In the genomic region with DNA sequence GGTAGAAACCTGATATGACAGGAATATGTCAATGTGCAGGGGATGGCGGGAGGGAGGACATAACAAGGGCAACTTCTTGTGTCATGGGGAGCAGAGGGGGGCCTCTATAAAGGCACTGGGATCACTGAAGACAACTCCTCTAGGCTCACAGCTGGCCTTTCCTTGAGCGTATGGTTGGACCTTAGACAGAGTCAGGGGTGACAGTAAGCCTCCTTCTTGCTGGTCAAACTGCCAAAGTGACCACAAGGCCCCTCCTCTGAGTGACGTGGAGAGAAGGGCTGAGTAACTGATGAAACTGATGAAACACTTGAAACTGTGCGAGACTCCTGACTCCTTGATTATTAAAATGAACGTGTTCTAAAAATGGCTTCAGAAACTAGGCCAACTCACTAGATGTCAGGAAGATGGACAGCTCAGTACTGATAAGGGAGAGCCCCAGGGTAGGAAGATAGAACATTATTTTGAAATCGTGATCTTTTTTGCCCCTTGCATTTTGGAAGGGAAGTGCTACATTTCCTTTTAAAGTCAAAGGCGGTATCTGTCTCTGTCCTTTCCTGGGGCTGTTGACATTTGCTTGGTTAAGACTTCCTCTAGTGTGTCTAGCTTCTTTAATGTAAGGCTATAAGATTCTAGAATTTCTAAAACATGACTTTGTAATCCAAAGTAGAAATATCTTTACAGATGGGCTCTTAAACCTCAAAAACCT, we compare ENCODE assay signal across 8 cellular contexts. TPM values are rescaled to one million over a fixed set of nuclear protein-coding genes. Genes with fewer than 3 reads are reported as not detected.
DNase-seq lines count a peak whose midpoint lies in the region; ATAC-seq lines count a peak whose summit lies in the region.

No MANE protein-coding gene starts in this region.

- no peak overlapping the region for H3K4me3 ChIP-seq in MG63

- ATAC-seq in GM21390 (IDR thresholded peaks at IDR 0.05; ENCODE audit: unreplicated experiment): peak; percentile 34
- ATAC-seq in left ventricle myocardium superior: peak; percentile 66

- H3K9me3 ChIP-seq in MG63: no peaks in the 10 kb centered on the region

- intact Hi-C loops in left ventricle myocardium superior (cut with micrococcal nuclease): no loop called here

- peak; percentile 74 for DNase-seq in COLO829 (ENCODE audit: low spot score)
- DNase-seq in MG63: peak; percentile 4
- DNase-seq in activated naive CD4-positive, alpha-beta T cell treated with anti-CD3 and anti-CD28 coated beads, Interleukin-2, amount 50 U/mL, for 16 hours: peak; percentile 17
- DNase-seq in left ventricle myocardium superior: no peak
- peak; percentile 4 for DNase-seq in stimulated activated CD4-positive, alpha-beta T cell treated with anti-CD3 and anti-CD28 coated beads, Interleukin-4, amount 100 ng/mL, for 1 hour
- no peak for DNase-seq in D341Med (ENCODE audit: low spot score)
- no peak for DNase-seq in putamen (ENCODE audit: low spot score)

- no peaks in the 10 kb centered on the region for H3K27me3 ChIP-seq in MG63

- H3K36me3 ChIP-seq in MG63: no peaks in the 10 kb centered on the region

RNA-seq across cellular contexts. Expression of a gene that starts 1.6 kb away (rescaled TPM):
- not detected in 2 replicates for total RNA-seq in MG63 (2014; rRNA removed; shearing (Covaris generic); ENCODE audit: low replicate concordance)
- 0.59 TPM for total RNA-seq in left ventricle myocardium superior

RNA-seq across cellular contexts. Expression of a gene that starts 7.7 kb away (rescaled TPM):
- total RNA-seq in MG63 (2014; rRNA removed; shearing (Covaris generic); ENCODE audit: low replicate concordance): 44.3 and 69.8 TPM in 2 replicates
- 134 TPM for total RNA-seq in left ventricle myocardium superior

Comparison
In these comparisons a context has a peak if more than half of its experiments do, and no peak if none do; other contexts are left out.
1. DNase-seq: peak in COLO829 (single experiment), MG63 (single experiment), activated naive CD4-positive, alpha-beta T cell treated with anti-CD3 and anti-CD28 coated beads, Interleukin-2, amount 50 U/mL, for 16 hours (single experiment) and stimulated activated CD4-positive, alpha-beta T cell treated with anti-CD3 and anti-CD28 coated beads, Interleukin-4, amount 100 ng/mL, for 1 hour (single experiment); none in left ventricle myocardium superior (single experiment), D341Med (single experiment) and putamen (single experiment).